28 cellular contexts compared by ENCODE assay signal in genomic region chr3:161369531-161369930, GRCh38. TPM values are rescaled to one million over a fixed set of nuclear protein-coding genes. Genes with fewer than 3 reads are reported as not detected.
DNase-seq lines count a peak whose midpoint lies in the region; ATAC-seq, FAIRE-seq and TF ChIP-seq lines count a peak whose summit lies in the region.
"Had no signal": no experiment of that assay in that cellular context is flagged by ENCODE, and none has a peak within 500 bp of the region (broad histone marks: within the 10 kb centered on the region; RNA-seq: fewer than 3 reads in every experiment).

No MANE protein-coding gene starts in this region.

- H3K36me3 ChIP-seq in Caco-2 (ENCODE audit: control insufficient read depth, insufficient read depth, low read length) (peaks cover 2% of the 10 kb centered on the region; the same call in 1 of the 2 replicates), H7 (replicated peaks; ENCODE audit: control insufficient read depth, insufficient read depth, low read length) (no peaks in the 10 kb centered on the region), GM12878 (ENCODE audit: control insufficient read depth in 2 of 2, insufficient read depth in 2 of 2, low read length in 1 of 2) (no peaks in the 10 kb centered on the region), upper lobe of left lung (no peaks in the 10 kb centered on the region)

- intact Hi-C loops in Caco-2 (cut with micrococcal nuclease; ENCODE audit: unreplicated experiment): no loop called here
- intact Hi-C loops in GM12878 (cut with micrococcal nuclease; ENCODE audit: unreplicated experiment): no loop called here

- peaks cover 26% of the 10 kb centered on the region for H3K4me1 Mint-ChIP-seq in Caco-2 (ENCODE audit: low read depth, unreplicated experiment)
- peaks cover 28 to 74% of the 10 kb centered on the region in 2 donors for H3K4me1 Mint-ChIP-seq in immature natural killer cell

- H3K4me1 ChIP-seq in Caco-2 (no peaks in the 10 kb centered on the region), GM12878 (ENCODE audit: control insufficient read depth, insufficient read depth, low read length) (no peaks in the 10 kb centered on the region), upper lobe of left lung (peaks cover 17 to 22% (median 18%) of the 10 kb centered on the region in 4 donors)

- no peak for DNase-seq in Caco-2
- DNase-seq in H7: peak; percentile 25
- no peak for DNase-seq in GM12878 (ENCODE audit: low read depth, low spot score)
- DNase-seq in immature natural killer cell: no peak
- DNase-seq in foreskin melanocyte: no peak
- DNase-seq in upper lobe of left lung: no peak
- no peak for DNase-seq in activated CD4-positive, alpha-beta T cell treated with anti-CD3 and anti-CD28 coated beads for 1 hour
- DNase-seq: DMS153, DND-41, GOT3, HCEC 1CT, Karpas-422, NCI-H1092, NCI-H1417 treated with DMSO at 0.1 percent for 48 hours, NCI-H1694 treated with DMSO at 0.1 percent for 48 hours, NCI-H2081, NCI-H2171, NCI-H226, NCI-H510A, NCI-H69, SIG-M5 had no signal

- CTCF ChIA-PET in Caco-2 (lab: Charles Lee): no interaction called here
- CTCF ChIA-PET in GM12878 (lab: Yijun Ruan, JAX): interaction anchor here (0.6 to 1.8 kb wide), 3 partner anchors 25 to 1454 kb away, joined by 3 to 7 read pairs (median 3); no protein-coding TSS in a partner anchor

- H3K27me3 ChIP-seq in Caco-2 (replicated peaks; ENCODE audit: control insufficient read depth, insufficient read depth, low read length) (no peaks in the 10 kb centered on the region), H7 (ENCODE audit: control insufficient read depth, insufficient read depth, low read length) (peaks cover 25% of the 10 kb centered on the region), GM12878 (replicated peaks in 1 of 2; ENCODE audit: control insufficient read depth in 2 of 2, insufficient read depth in 2 of 2, low read length in 1 of 2) (peaks cover 6 to 18% of the 10 kb centered on the region in 2 experiments), upper lobe of left lung (peaks cover 0 to 18% (median 9%) of the 10 kb centered on the region in 4 donors)

- no peaks in the 10 kb centered on the region for H4K20me1 ChIP-seq in GM12878 (ENCODE audit: control insufficient read depth, insufficient read depth)

- BruUV-seq in Caco-2 (replicated peaks; lab: Mats Ljungman, UMichigan) (no TSS peak), GM12878 (replicated peaks; lab: Mats Ljungman, UMichigan) (no TSS peak)

- TF ChIP-seq CTCF in Caco-2 (IDR thresholded peaks at IDR 0.05; ENCODE audit: insufficient read depth in 1 of 2, low read depth in 1 of 2, low read length in 1 of 2, severe bottlenecking in 1 of 2, unreplicated experiment in 1 of 2) (no peak), GM12878 (IDR thresholded peaks at IDR 0.05 in 2 of 3, conservative IDR thresholded peaks at IDR 0.05 in 1 of 3; ENCODE audit: control insufficient read depth in 2 of 3, extremely low read depth in 1 of 3, insufficient read depth in 1 of 3, low read depth in 3 of 3, low read length in 3 of 3) (no peak), upper lobe of left lung (IDR thresholded peaks at IDR 0.05) (no peak)

- TF ChIP-seq EP300 in GM12878 (IDR thresholded peaks at IDR 0.05; ENCODE audit: borderline replicate concordance in 1 of 2, control insufficient read depth in 1 of 2, low read depth in 2 of 2, low read length in 2 of 2) (no peak), upper lobe of left lung (IDR thresholded peaks at IDR 0.05) (no peak)

- no peak overlapping the region for H3K9ac ChIP-seq in GM12878 (ENCODE audit: control insufficient read depth, insufficient read depth, low read length)

- TF ChIP-seq RAD21 in GM12878 (IDR thresholded peaks at IDR 0.05; ENCODE audit: insufficient read depth, low read depth, low read length): no peak

- H3K9me3 Mint-ChIP-seq in Caco-2 (ENCODE audit: unreplicated experiment): no peaks in the 10 kb centered on the region
- no peaks in the 10 kb centered on the region for H3K9me3 Mint-ChIP-seq in immature natural killer cell

- FAIRE-seq in GM12878 (lab: Jason Lieb, UNC): no peak
- FAIRE-seq: HepG2, RCC 7860 had no signal

- WGBS in GM12878 (ENCODE audit: insufficient coverage, insufficient replicate concordance, low lambda C conversion rate, missing lambda C conversion rate): 0% methylated on average over 3 of the region's 3 CpGs
- 68 to 75% methylated on average over 3 of the region's 3 CpGs for WGBS in upper lobe of left lung, 2 donors

- in situ Hi-C loops in GM12878 (cut with MboI): no loop called here

- H3K27ac Mint-ChIP-seq in Caco-2 (ENCODE audit: unreplicated experiment) (no peak overlapping the region), immature natural killer cell (peak overlapping the region in 2 of 6 donors; percentile 29 to 47)

- H3K9me3 ChIP-seq in Caco-2 (no peaks in the 10 kb centered on the region), GM12878 (replicated peaks; ENCODE audit: control insufficient read depth, insufficient read depth, low read length) (no peaks in the 10 kb centered on the region; the same call in 2 of the 3 replicates), upper lobe of left lung (no peaks in the 10 kb centered on the region)

- TF ChIP-seq POLR2A in GM12878 (IDR thresholded peaks at IDR 0.05; ENCODE audit: low read depth, low read length) (no peak), upper lobe of left lung (IDR thresholded peaks at IDR 0.05) (no peak)

- ATAC-seq in GM12878: 0 out of 3 replicates have a peak, but pooled peaks have one; percentile 2
- ATAC-seq in HG03280 (IDR thresholded peaks at IDR 0.05; ENCODE audit: unreplicated experiment): no peak
- no peak for ATAC-seq in upper lobe of left lung (ENCODE audit: low FRiP score in 2 of 2)
- ATAC-seq: HepG2 had no signal

- H3K27ac ChIP-seq in GM12878 (ENCODE audit: control insufficient read depth, insufficient read depth): no peak overlapping the region
- H3K27ac ChIP-seq in upper lobe of left lung: no peak overlapping the region
- H3K27ac ChIP-seq: SK-N-MC had no signal

- H2AFZ ChIP-seq in GM12878 (ENCODE audit: control insufficient read depth, low read depth, low read length): no peak overlapping the region

- H3K4me3 Mint-ChIP-seq in Caco-2 (ENCODE audit: unreplicated experiment): peak overlapping the region; percentile 5
- peak overlapping the region; percentile 41 to 70 (median 55) for H3K4me3 Mint-ChIP-seq in immature natural killer cell

- H3K4me3 ChIP-seq in Caco-2 (ENCODE audit: low read depth, low read length) (no peak overlapping the region), H7 (ENCODE audit: insufficient read depth, low read depth, low read length) (no peak overlapping the region), GM12878 (no peak overlapping the region), upper lobe of left lung (no peak overlapping the region)
- H3K4me3 ChIP-seq: SK-N-MC had no signal

- H3K4me2 ChIP-seq in GM12878 (ENCODE audit: control insufficient read depth, insufficient read depth): no peak overlapping the region

- H3K27me3 Mint-ChIP-seq in Caco-2 (ENCODE audit: insufficient read depth, unreplicated experiment) (no peaks in the 10 kb centered on the region), immature natural killer cell (ENCODE audit: low read depth in 3 of 3) (peaks cover 18 to 26% (median 22%) of the 10 kb centered on the region in 3 donors)

- no peaks in the 10 kb centered on the region for H3K79me2 ChIP-seq in GM12878 (ENCODE audit: control insufficient read depth, insufficient read depth, low read length)

- POLR2A ChIA-PET in Caco-2 (lab: Charles Lee) (no interaction called here), GM12878 (lab: Charles Lee) (no interaction called here)

- RAD21 ChIA-PET in GM12878 (lab: Charles Lee; ENCODE audit: unreplicated experiment): interaction anchor here (1.0 kb wide), 1 partner anchor 36 kb away, joined by 3 read pairs; no protein-coding TSS in a partner anchor

- H3K36me3 Mint-ChIP-seq in Caco-2 (ENCODE audit: insufficient read depth, unreplicated experiment): peaks cover 25% of the 10 kb centered on the region
- H3K36me3 Mint-ChIP-seq in immature natural killer cell: peaks cover 0 to 5% (median 5%) of the 10 kb centered on the region in 3 donors

- SMC1A ChIA-PET in GM12878 (lab: Charles Lee; ENCODE audit: uncharacterized antibody, unreplicated experiment): interaction anchor here (0.7 to 2.3 kb wide), 5 partner anchors 8 to 58 kb away, joined by 3 to 7 read pairs (median 4); no protein-coding TSS in a partner anchor

TF ChIP-seq in GM12878, 131 proteins besides CTCF, POLR2A, EP300 and RAD21 (continues in another document):
- TF ChIP-seq CBX5 (IDR thresholded peaks at IDR 0.05; ENCODE audit: low read depth) (no peak), FOXK2 (IDR thresholded peaks at IDR 0.05) (no peak), CEBPB (IDR thresholded peaks at IDR 0.05; ENCODE audit: borderline replicate concordance in 1 of 2, low read depth in 2 of 2, low read length in 2 of 2) (no peak), SIN3A (IDR thresholded peaks at IDR 0.05; ENCODE audit: low read depth, low read length) (no peak), EGR1 (IDR thresholded peaks at IDR 0.05; ENCODE audit: borderline replicate concordance in 1 of 2, low read depth in 2 of 2, low read length in 2 of 2) (no peak), ZNF274 (IDR thresholded peaks at IDR 0.05; ENCODE audit: insufficient read depth, insufficient read length) (no peak), SPI1 (IDR thresholded peaks at IDR 0.05; ENCODE audit: borderline replicate concordance, insufficient read depth, low read depth, low read length) (no peak), SMC3 (IDR thresholded peaks at IDR 0.05; ENCODE audit: borderline replicate concordance, low read length) (no peak)

RNA-seq across cellular contexts. Expression of gene SPTSSB, which starts 1.8 kb away (rescaled TPM):
- 45.9 and 51.6 TPM in 2 replicates for total RNA-seq in Caco-2 (2022)
- 0.07 and 0.31 TPM in 2 replicates for total RNA-seq in H7 (2014; rRNA removed; shearing (Covaris generic))
- total RNA-seq in GM12878 (2013; cell fraction: nucleolus; rRNA removed): 0.44 and 0.96 TPM in 2 replicates
- total RNA-seq in GM12878 (2014; rRNA removed): 1.0 and 1.2 TPM in 2 replicates
- total RNA-seq in GM12878 (2014; rRNA removed; fragmentation: Illumina TruSeq; extraction: Trizol): 0.74 and 1.2 TPM in 2 replicates
- total RNA-seq in GM12878 (2021): 1.1 and 1.8 TPM in 2 replicates
- not detected for polyA plus RNA-seq in GM12878 (2011; ENCODE audit: low read depth)
- 30.6 and 41.8 TPM in 2 replicates for polyA plus RNA-seq in GM12878 (2011; rRNA removed)
- 5.7 and 8.4 TPM in 2 replicates for polyA plus RNA-seq in GM12878 (2011; cell fraction: cytosol; rRNA removed)
- polyA plus RNA-seq in GM12878 (2011; cell fraction: nucleus; rRNA removed): 11.3 and 20.4 TPM in 2 replicates
- polyA plus RNA-seq in GM12878 (2012): not detected in 2 replicates
- 0.66 and 0.86 TPM in 2 replicates for polyA plus RNA-seq in GM12878 (2014; fragmentation: Illumina TruSeq; extraction: Trizol)
- 1 to 10 TPM in 1 of 2 experiments, under 1 TPM in 1; 0.60 to 1.3 TPM for polyA plus RNA-seq in GM12878 (2014; fragmentation: Nextera tagmentation; extraction: Ambion mirVana)
- 0.30 and 0.81 TPM in 2 replicates for polyA plus RNA-seq in GM12878 (2014; rRNA removed)
- under 1 TPM; 0.19 to 0.64 TPM for polyA plus RNA-seq in GM12878 (2016; fragmentation: Nextera tagmentation; extraction: Ambion mirVana)
- 8.6 and 10.7 TPM in 2 replicates for polyA minus RNA-seq in GM12878 (2011; rRNA and poly(A)+ RNA removed)
- 3.7 and 5.3 TPM in 2 replicates for polyA minus RNA-seq in GM12878 (2011; cell fraction: cytosol; rRNA and poly(A)+ RNA removed)
- polyA minus RNA-seq in GM12878 (2011; cell fraction: nucleus; rRNA and poly(A)+ RNA removed): 9.7 and 9.8 TPM in 2 replicates
- 100 to 1,000 TPM in 1 of 3 donors, 10 to 100 TPM in 2; 57.5 to 153 (median 70.0) TPM for polyA plus RNA-seq in immature natural killer cell
- 1 to 10 TPM in 1 of 6 donors, under 1 TPM in 2, not detected in 3; 0.46 to 1.1 (median 0.98) TPM for total RNA-seq in upper lobe of left lung
- total RNA-seq: A172, OCI-LY7 had no signal
- polyA plus RNA-seq: BJ had no signal

Comparison
In these comparisons a context has a peak if more than half of its experiments do, and no peak if none do; other contexts are left out.
1. RNA of gene SPTSSB, which starts 1.8 kb away (total RNA-seq): 45.9 to 51.6 TPM in Caco-2; 0.44 to 1.8 TPM in GM12878, 0.46 to 1.1 TPM in upper lobe of left lung and 0.07 to 0.31 TPM in H7; every median in the first group is over 10 times any median in the second.